32 cellular contexts compared by ENCODE assay signal in genomic region chrX:71164071-71164470, GRCh38. TPM values are rescaled to one million over a fixed set of nuclear protein-coding genes. Genes with fewer than 3 reads are reported as not detected.
"Had no signal": no experiment of that assay in that cellular context is flagged by ENCODE, and none has a peak within 500 bp of the region (broad histone marks: within the 10 kb centered on the region; RNA-seq: fewer than 3 reads in every experiment).

No MANE protein-coding gene starts in this region.

- H3K27ac ChIP-seq: brain microvascular endothelial cell, SK-N-MC had no signal

- DNase-seq: activated B cell treated with CpG ODN at 0.5 μM for 24 hours; activated CD4-positive, alpha-beta T cell treated with anti-CD3 and anti-CD28 coated beads for 1 hour; activated CD4-positive, alpha-beta T cell treated with anti-CD3 and anti-CD28 coated beads, Interleukin-2, amount 10 ng/mL, durations not matched to agents 24 days and 14 days; activated CD4-positive, alpha-beta T cell treated with anti-CD3 and anti-CD28 coated beads, Interleukin-2, amount 50 U/mL, for 48 hours; activated CD8-positive, alpha-beta memory T cell treated with anti-CD3 and anti-CD28 coated beads, Interleukin-2, amount 10 ng/mL, durations not matched to agents 7 days and 5 days; activated effector memory CD4-positive, alpha-beta T cell treated with anti-CD3 and anti-CD28 coated beads, Interleukin-2, amount 50 U/mL, for 16 hours; activated naive CD4-positive, alpha-beta T cell treated with Interleukin-2 at 50 U/mL for 16 hours; activated naive CD8-positive, alpha-beta T cell treated with anti-CD3 and anti-CD28 coated beads, Interleukin-2, amount 50 U/mL, for 24 hours; activated T-cell treated with anti-CD3 and anti-CD28 coated beads, Interleukin-2, amount 50 U/mL, for 24 hours; amniotic stem cell; brain microvascular endothelial cell; KBM-7; MG63; MV-4-11; NCI-H1092 treated with DMSO at 0.1 percent for 48 hours; NCI-H1417 treated with DMSO at 0.1 percent for 48 hours; NCI-H1694; NCI-H2029; NCI-H2107; NCI-H345; NCI-H510A; NCI-H526 treated with DMSO at 0.1 percent for 48 hours; NCI-H82; SIG-M5; T-cell; T-helper 2 cell; T1000 had no signal

RNA-seq across cellular contexts. Expression of gene IL2RG, which starts 52.7 kb away (rescaled TPM):
- total RNA-seq: LHCN-M2, RPMI7951 had no signal

RNA-seq across cellular contexts. Expression of gene CXorf65, which starts 57.5 kb away (rescaled TPM):
- total RNA-seq: LHCN-M2, RPMI7951 had no signal

RNA-seq across cellular contexts. Expression of gene GJB1, which starts 59.0 kb away (rescaled TPM):
- total RNA-seq: activated B cell treated with CpG ODN at 0.5 μM for 24 hours; activated CD4-positive, alpha-beta T cell treated with anti-CD3 and anti-CD28 coated beads, Interleukin-2, amount 10 ng/mL, durations not matched to agents 24 days and 14 days; activated CD8-positive, alpha-beta memory T cell treated with anti-CD3 and anti-CD28 coated beads, Interleukin-2, amount 10 ng/mL, durations not matched to agents 7 days and 5 days; activated T-helper 1 cell treated with anti-CD3 and anti-CD28 coated beads, Interleukin-12 subunit alpha, Interleukin-12 subunit beta, Interleukin-2, Interleukin-4 antibody, amounts not matched to agents 30 ng/mL and 10 ng/mL and 1 ng/mL, durations not matched to agents 14 hours and 24 hours and 36 hours; LHCN-M2; OCI-LY7; RPMI7951 had no signal
